16 cellular contexts compared by ENCODE assay signal in the genomic region with DNA sequence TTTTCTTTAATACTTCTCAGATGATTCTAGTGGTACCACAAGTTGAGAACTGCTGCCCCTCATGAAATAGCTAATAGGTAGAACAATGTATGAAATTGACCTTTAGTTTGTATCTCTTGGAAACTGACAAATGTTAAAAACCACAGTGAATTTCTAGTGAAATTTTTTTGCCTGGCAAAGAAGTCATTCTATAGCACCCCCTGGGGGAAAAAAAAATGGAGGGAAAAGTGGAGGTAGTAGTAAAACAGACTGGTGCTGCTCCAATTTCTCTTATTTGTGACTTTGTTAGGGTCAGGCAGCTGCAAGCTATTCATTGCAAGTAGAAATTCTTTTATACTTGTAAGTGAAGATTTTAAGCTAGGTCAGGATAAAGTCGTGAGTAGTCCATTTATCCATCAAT.
DNase-seq lines count a peak whose midpoint lies in the region; ATAC-seq, FAIRE-seq and TF ChIP-seq lines count a peak whose summit lies in the region.
"Had no signal": no experiment of that assay in that cellular context is flagged by ENCODE, and none has a peak within 500 bp of the region (broad histone marks: within the 10 kb centered on the region; RNA-seq: fewer than 3 reads in every experiment).

No MANE protein-coding gene starts in this region.

- TF ChIP-seq EP300 in HepG2 (IDR thresholded peaks at IDR 0.05; ENCODE audit: low read depth in 2 of 2, low read length in 2 of 2) (no peak), HepG2 (CRISPR knock-in tag; IDR thresholded peaks at IDR 0.05; ENCODE audit: borderline replicate concordance) (no peak)

- H3K36me3 ChIP-seq in HepG2 (replicated peaks in 1 of 2; ENCODE audit: control insufficient read depth in 1 of 2, insufficient read depth in 2 of 2, low read length in 2 of 2) (no peaks in the 10 kb centered on the region), right lobe of liver (no peaks in the 10 kb centered on the region), OCI-LY3 (replicated peaks; ENCODE audit: low read depth, low read length) (no peaks in the 10 kb centered on the region)
- H3K36me3 ChIP-seq: heart right ventricle, ovary had no signal

- H3K9me3 ChIP-seq in HepG2 (ENCODE audit: low read length) (no peaks in the 10 kb centered on the region), right lobe of liver (no peaks in the 10 kb centered on the region), OCI-LY3 (ENCODE audit: insufficient read depth, low read length) (no peaks in the 10 kb centered on the region)
- H3K9me3 ChIP-seq: heart right ventricle, ovary had no signal

- H2AFZ ChIP-seq in HepG2 (ENCODE audit: low read length) = no peak overlapping the region
- no peak overlapping the region for H2AFZ ChIP-seq in OCI-LY3 (ENCODE audit: low read depth, low read length)

- H3K4me3 Mint-ChIP-seq in activated CD4-positive, alpha-beta memory T cell treated with anti-CD3 and anti-CD28 coated beads for 36 hours = no peak overlapping the region
- H3K4me3 Mint-ChIP-seq: stimulated activated memory B cell treated with anti-CD40 and anti-IgM and Interleukin-4, amounts not matched to agents 10 μg/mL and 1 μg/mL and 100 μg/mL, for 72 hours had no signal

- H3K27me3 ChIP-seq in HepG2 (ENCODE audit: control insufficient read depth in 1 of 2, insufficient read depth in 2 of 2, low read length in 2 of 2) (no peaks in the 10 kb centered on the region), right lobe of liver (no peaks in the 10 kb centered on the region), OCI-LY3 (ENCODE audit: low read depth, low read length) (no peaks in the 10 kb centered on the region)
- H3K27me3 ChIP-seq: heart right ventricle, ovary had no signal

- POLR2A ChIA-PET in HepG2 (lab: Yijun Ruan, JAX) = no interaction called here
- POLR2A ChIA-PET in activated CD4-positive, alpha-beta memory T cell treated with anti-CD3 and anti-CD28 coated beads for 36 hours (lab: Charles Lee) = no interaction called here

- H3K79me2 ChIP-seq in HepG2 (ENCODE audit: insufficient read depth, low read length) = no peaks in the 10 kb centered on the region
- H3K79me2 ChIP-seq in OCI-LY3 (ENCODE audit: low read length) = no peaks in the 10 kb centered on the region

- ATAC-seq in HepG2 (no peak), right lobe of liver (no peak), HG02981 (IDR thresholded peaks at IDR 0.05; ENCODE audit: unreplicated experiment) (no peak)
- ATAC-seq: heart right ventricle; stimulated activated memory B cell treated with anti-CD40 and anti-IgM and Interleukin-4, amounts not matched to agents 10 μg/mL and 1 μg/mL and 100 μg/mL, for 72 hours had no signal

- TF ChIP-seq CTCF in HepG2 (CRISPR knock-in tag; IDR thresholded peaks at IDR 0.05) (no peak), right lobe of liver (IDR thresholded peaks at IDR 0.05) (no peak), OCI-LY3 (IDR thresholded peaks at IDR 0.05; ENCODE audit: low read depth, low read length) (peak; percentile 38), epithelial cell of esophagus (IDR thresholded peaks at IDR 0.05; ENCODE audit: insufficient read depth, low read depth, low read length, missing control alignments) (peak; percentile 29)

- no peak overlapping the region for H3K4me3 ChIP-seq in HepG2 (replicated peaks in 1 of 3; ENCODE audit: insufficient read depth in 1 of 3, low read depth in 2 of 3, low read length in 3 of 3)
- no peak overlapping the region for H3K4me3 ChIP-seq in right lobe of liver
- H3K4me3 ChIP-seq in OCI-LY3 (ENCODE audit: low read length) = no peak overlapping the region
- H3K4me3 ChIP-seq in epithelial cell of esophagus (ENCODE audit: low read length) = no peak overlapping the region
- H3K4me3 ChIP-seq: heart right ventricle, ovary had no signal

- no TSS peak for BruUV-seq in HepG2 (replicated peaks; lab: Mats Ljungman, UMichigan)

- TF ChIP-seq POLR2A in HepG2 (IDR thresholded peaks at IDR 0.05; ENCODE audit: insufficient read depth in 1 of 2, low read depth in 2 of 2, low read length in 2 of 2) (no peak), right lobe of liver (IDR thresholded peaks at IDR 0.05) (no peak)

- intact Hi-C loops in HepG2 (cut with micrococcal nuclease; ENCODE audit: unreplicated experiment) = no loop called here
- intact Hi-C loops in right lobe of liver (cut with DNase I) = no loop called here
- intact Hi-C loops in activated CD4-positive, alpha-beta memory T cell treated with anti-CD3 and anti-CD28 coated beads for 36 hours (cut with micrococcal nuclease) = no loop called here

- 0% methylated on average over 1 of the region's 1 CpG for WGBS in HepG2 (ENCODE audit: low lambda C conversion rate)
- WGBS in right lobe of liver (ENCODE audit: insufficient coverage, low coverage, low lambda C conversion rate, missing lambda C conversion rate) = 22% methylated on average over 1 of the region's 1 CpG

- H3K4me1 Mint-ChIP-seq in activated CD4-positive, alpha-beta memory T cell treated with anti-CD3 and anti-CD28 coated beads for 36 hours (ENCODE audit: low read depth) = no peaks in the 10 kb centered on the region
- H3K4me1 Mint-ChIP-seq: stimulated activated memory B cell treated with anti-CD40 and anti-IgM and Interleukin-4, amounts not matched to agents 10 μg/mL and 1 μg/mL and 100 μg/mL, for 72 hours had no signal

- peaks cover 3% of the 10 kb centered on the region for H3K9me3 Mint-ChIP-seq in activated CD4-positive, alpha-beta memory T cell treated with anti-CD3 and anti-CD28 coated beads for 36 hours

- no peaks in the 10 kb centered on the region for H3K36me3 Mint-ChIP-seq in activated CD4-positive, alpha-beta memory T cell treated with anti-CD3 and anti-CD28 coated beads for 36 hours
- H3K36me3 Mint-ChIP-seq: stimulated activated memory B cell treated with anti-CD40 and anti-IgM and Interleukin-4, amounts not matched to agents 10 μg/mL and 1 μg/mL and 100 μg/mL, for 72 hours had no signal

- CTCF ChIA-PET in HepG2 (lab: Yijun Ruan, JAX; ENCODE audit: low intra/inter-chr PET ratio, low total read pairs) = no interaction called here
- CTCF ChIA-PET in activated CD4-positive, alpha-beta memory T cell treated with anti-CD3 and anti-CD28 coated beads for 36 hours (lab: Charles Lee) = no interaction called here

- in situ Hi-C loops in HepG2 (cut with HindIII; ENCODE audit: extremely low pct_ligation_motif_present, low pct_unique_long_range_greater_than_20kb) = no loop called here

- FAIRE-seq in HepG2 (lab: Jason Lieb, UNC) = no peak

- H3K9ac ChIP-seq in HepG2 (ENCODE audit: insufficient read depth, low read depth, low read length) (no peak overlapping the region), OCI-LY3 (ENCODE audit: low read length) (no peak overlapping the region)

- DNase-seq in HepG2 (ENCODE audit: low spot score) (peak; percentile 1), right lobe of liver (no peak), epithelial cell of esophagus (ENCODE audit: low read depth) (peak; percentile 7), activated gamma-delta T cell (lab: John Stamatoyannopoulos, UW) (no peak)
- no peak for DNase-seq in stimulated activated CD4-positive, alpha-beta T cell treated with anti-CD3 and anti-CD28 coated beads, Interleukin-1b, Interleukin-23, amount 100 ng/mL, for 48 hours
- no peak for DNase-seq in activated CD4-positive, alpha-beta memory T cell treated with anti-CD3 and anti-CD28 coated beads for 36 hours
- DNase-seq: activated CD8-positive, alpha-beta memory T cell treated with anti-CD3 and anti-CD28 coated beads, Interleukin-2, amount 50 U/mL, for 48 hours; C1 segment of cervical spinal cord; heart right ventricle; NCI-H2029; ovary; stimulated activated CD4-positive, alpha-beta T cell treated with anti-CD3 and anti-CD28 coated beads, Interleukin-2, amount 100 ng/mL, for 24 hours had no signal

- no peaks in the 10 kb centered on the region for H3K27me3 Mint-ChIP-seq in activated CD4-positive, alpha-beta memory T cell treated with anti-CD3 and anti-CD28 coated beads for 36 hours
- H3K27me3 Mint-ChIP-seq: stimulated activated memory B cell treated with anti-CD40 and anti-IgM and Interleukin-4, amounts not matched to agents 10 μg/mL and 1 μg/mL and 100 μg/mL, for 72 hours had no signal

- H3K27ac Mint-ChIP-seq in activated CD4-positive, alpha-beta memory T cell treated with anti-CD3 and anti-CD28 coated beads for 36 hours = no peak overlapping the region
- H3K27ac Mint-ChIP-seq: stimulated activated memory B cell treated with anti-CD40 and anti-IgM and Interleukin-4, amounts not matched to agents 10 μg/mL and 1 μg/mL and 100 μg/mL, for 72 hours had no signal

- H4K20me1 ChIP-seq in HepG2 (ENCODE audit: insufficient read depth, low read length) (no peaks in the 10 kb centered on the region), OCI-LY3 (ENCODE audit: insufficient read depth, low read length) (no peaks in the 10 kb centered on the region)

- H3K4me2 ChIP-seq in HepG2 (ENCODE audit: low read depth, low read length) (no peak overlapping the region), OCI-LY3 (ENCODE audit: low read length) (no peak overlapping the region)

- TF ChIP-seq RAD21 in HepG2 (CRISPR knock-in tag; IDR thresholded peaks at IDR 0.05) = no peak

- H3K27ac ChIP-seq in HepG2 (ENCODE audit: extremely low read length, insufficient read depth, low read length) = no peak overlapping the region
- no peak overlapping the region for H3K27ac ChIP-seq in right lobe of liver
- no peak overlapping the region for H3K27ac ChIP-seq in OCI-LY3 (ENCODE audit: low read length)
- H3K27ac ChIP-seq: heart right ventricle, ovary, RWPE1 had no signal

- H3K4me1 ChIP-seq in HepG2 (ENCODE audit: insufficient read depth, low read length) = no peaks in the 10 kb centered on the region
- no peaks in the 10 kb centered on the region for H3K4me1 ChIP-seq in right lobe of liver
- H3K4me1 ChIP-seq in OCI-LY3 (ENCODE audit: low read length) = no peaks in the 10 kb centered on the region
- H3K4me1 ChIP-seq: heart right ventricle had no signal

TF ChIP-seq in HepG2, 621 proteins besides CTCF, POLR2A, EP300 and RAD21:
- TF ChIP-seq RXRA (CRISPR knock-in tag; IDR thresholded peaks at IDR 0.05) = no peak
- no peak for TF ChIP-seq POGZ (CRISPR knock-in tag; IDR thresholded peaks at IDR 0.05)

Comparison
In these comparisons a context has a peak if more than half of its experiments do, and no peak if none do; other contexts are left out.
1. DNase-seq: peak in HepG2 (single experiment) and epithelial cell of esophagus (single experiment); none in right lobe of liver (0 of 3), stimulated activated CD4-positive, alpha-beta T cell treated with anti-CD3 and anti-CD28 coated beads, Interleukin-1b, Interleukin-23, amount 100 ng/mL, for 48 hours (single experiment), activated gamma-delta T cell (single experiment) and activated CD4-positive, alpha-beta memory T cell treated with anti-CD3 and anti-CD28 coated beads for 36 hours (single experiment).
2. CTCF ChIP-seq: peak in OCI-LY3 (single experiment) and epithelial cell of esophagus (single experiment); none in HepG2 (single experiment) and right lobe of liver (0 of 4).